Comparison of ENCODE assay signal across 23 cellular contexts in the genomic region with DNA sequence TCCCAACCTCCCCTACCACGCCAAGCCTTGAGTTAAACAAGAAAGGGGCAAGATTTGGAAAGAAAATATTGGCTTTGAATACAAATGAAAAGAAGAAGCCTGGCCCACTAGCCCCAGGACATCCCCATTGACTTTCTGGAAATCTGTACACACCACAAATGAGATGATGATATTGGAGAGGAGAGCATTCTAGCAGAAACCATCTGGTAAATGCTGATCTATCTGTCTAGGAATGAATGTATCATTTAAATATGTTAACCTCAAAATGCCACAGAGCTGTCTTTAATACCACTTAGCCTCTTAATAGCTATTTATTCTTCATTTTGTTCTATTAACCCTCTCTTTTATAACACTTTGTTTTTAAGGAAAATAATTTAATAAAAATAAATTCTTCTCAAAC.
"Had no signal": no experiment of that assay in that cellular context is flagged by ENCODE, and none has a peak within 500 bp of the region (broad histone marks: within the 10 kb centered on the region; RNA-seq: fewer than 3 reads in every experiment).

No MANE protein-coding gene starts in this region.

- H3K36me3 ChIP-seq: adrenal gland, ascending aorta, esophagus muscularis mucosa, heart left ventricle, right lobe of liver, stomach had no signal

- H3K4me1 ChIP-seq: adrenal gland, ascending aorta, esophagus muscularis mucosa, heart left ventricle, right lobe of liver, stomach had no signal

- ATAC-seq: activated CD8-positive, alpha-beta T cell treated with anti-CD3 and anti-CD28 coated beads, Interleukin-2, amount 10 ng/mL, durations not matched to agents 7 days and 5 days; activated naive CD4-positive, alpha-beta T cell treated with anti-CD3 and anti-CD28 coated beads, Interleukin-2, amount 50 U/mL, for 72 hours; heart left ventricle; left colon; mucosa of descending colon; right lobe of liver; stimulated activated memory B cell treated with anti-CD40 and anti-IgM and Interleukin-4, amounts not matched to agents 10 μg/mL and 1 μg/mL and 100 μg/mL, for 72 hours had no signal

- H3K27ac ChIP-seq: adrenal gland, ascending aorta, coronary artery, esophagus muscularis mucosa, heart left ventricle, right lobe of liver, stomach, VCaP had no signal

- H3K27me3 ChIP-seq: adrenal gland, ascending aorta, esophagus muscularis mucosa, heart left ventricle, right lobe of liver, stomach had no signal

- H3K9me3 ChIP-seq: adrenal gland, mucosa of descending colon, right lobe of liver had no signal

- H3K4me3 ChIP-seq: adrenal gland, ascending aorta, coronary artery, esophagus muscularis mucosa, heart left ventricle, mucosa of descending colon, right lobe of liver, stomach had no signal

- DNase-seq: activated CD4-positive, alpha-beta T cell treated with anti-CD3 and anti-CD28 coated beads, Interleukin-2, amount 50 U/mL, for 1 hour; activated CD4-positive, CD25-positive, alpha-beta regulatory T cell treated with anti-CD3 and anti-CD28 coated beads, Interleukin-2, amount 50 U/mL, for 72 hours; activated CD8-positive, alpha-beta T cell treated with anti-CD3 and anti-CD28 coated beads, Interleukin-2, amount 10 ng/mL, durations not matched to agents 7 days and 5 days; adrenal gland; heart left ventricle; islet precursor cell; left colon; mesendoderm; mucosa of descending colon; nephron progenitor cell; occipital lobe; posterior cingulate gyrus; right lobe of liver; small intestine; stimulated activated CD4-positive, alpha-beta T cell treated with anti-CD3 and anti-CD28 coated beads, Interleukin-15, amount 100 ng/mL, for 24 hours; stomach; trophoblast cell had no signal
